8 cellular contexts compared by ENCODE assay signal in the genomic region with DNA sequence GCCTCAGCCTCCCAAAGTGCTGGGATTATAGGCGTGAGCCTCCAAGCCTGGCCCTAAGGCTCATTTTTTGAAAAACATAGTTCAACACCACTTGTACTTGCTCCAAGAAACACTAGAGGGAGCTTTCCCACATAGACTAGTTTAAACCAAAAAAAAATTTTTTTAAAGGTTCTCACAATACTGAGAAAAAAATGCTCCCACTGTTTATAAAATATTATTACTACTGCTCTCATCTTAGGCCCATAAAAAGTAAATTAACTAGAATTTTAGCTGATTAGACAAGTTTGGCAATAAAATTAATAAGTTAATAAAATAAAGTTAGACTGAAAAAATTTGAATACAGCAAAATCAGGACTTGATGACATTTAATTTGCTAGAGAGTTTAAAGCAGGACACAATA.
DNase-seq lines count a peak whose midpoint lies in the region; ATAC-seq and TF ChIP-seq lines count a peak whose summit lies in the region.

No MANE protein-coding gene starts in this region.

- intact Hi-C loops in CD4-positive, alpha-beta T cell (cut with DNase I, micrococcal nuclease), result loop anchor here (2.0 to 5.0 kb wide), 3 partner anchors 105 to 1100 kb away; partner anchors contain the start of gene UCHL3 (in 1 of the 2)
- intact Hi-C loops in body of pancreas (cut with DNase I), result loop anchor here (5.0 kb wide), 2 partner anchors 110 to 170 kb away; partner anchors contain the start of gene TBC1D4
- intact Hi-C loops in testis (cut with DNase I; ENCODE audit: low total_unique reads), result no loop called here

- H3K9me3 Mint-ChIP-seq in CD4-positive, alpha-beta T cell, result no peaks in the 10 kb centered on the region

- no peak overlapping the region for H3K27ac ChIP-seq in CD4-positive, alpha-beta T cell (ENCODE audit: low read depth, low read length)
- H3K27ac ChIP-seq in body of pancreas (peak overlapping the region in 1 of 4 donors; percentile 7), testis (no peak overlapping the region)

- CTCF ChIA-PET in CD4-positive, alpha-beta T cell (lab: Charles Lee), result interaction anchor here (0.7 to 2.3 kb wide), 5 partner anchors 12 to 92 kb away, joined by 3 to 12 read pairs (median 3); no protein-coding TSS in a partner anchor

- WGBS in body of pancreas, 2 donors, result 13 to 21% methylated on average over 1 of the region's 1 CpG
- 35 to 47% methylated on average over 1 of the region's 1 CpG for WGBS in testis, 2 donors

- H3K4me3 Mint-ChIP-seq in CD4-positive, alpha-beta T cell, result no peak overlapping the region

- H3K36me3 Mint-ChIP-seq in CD4-positive, alpha-beta T cell (ENCODE audit: low read depth), result no peaks in the 10 kb centered on the region

- no peaks in the 10 kb centered on the region for H3K27me3 ChIP-seq in CD4-positive, alpha-beta T cell (ENCODE audit: control insufficient read depth, insufficient read depth, low read length)
- H3K27me3 ChIP-seq in body of pancreas (no peaks in the 10 kb centered on the region), kidney epithelial cell (ENCODE audit: control insufficient read depth, insufficient read depth, low read length) (no peaks in the 10 kb centered on the region), testis (no peaks in the 10 kb centered on the region)

- H3K4me3 ChIP-seq in body of pancreas, result no peak overlapping the region
- no peak overlapping the region for H3K4me3 ChIP-seq in kidney epithelial cell (ENCODE audit: low read depth, low read length)
- no peak overlapping the region for H3K4me3 ChIP-seq in testis

- H3K4me1 ChIP-seq in body of pancreas (peaks cover 6% of the 10 kb centered on the region), testis (peaks cover 4% of the 10 kb centered on the region)

- peak; percentile 84 for TF ChIP-seq CTCF in CD4-positive, alpha-beta T cell (IDR thresholded peaks at IDR 0.05)
- TF ChIP-seq CTCF in body of pancreas (IDR thresholded peaks at IDR 0.05) (peak; percentile 42 to 77 (median 75)), kidney epithelial cell (IDR thresholded peaks at IDR 0.05; ENCODE audit: insufficient read depth, low read length, poor library complexity, severe bottlenecking) (peak; percentile 64), testis (IDR thresholded peaks at IDR 0.05) (peak; percentile 46 to 72 (median 53))

- no peak for DNase-seq in CD4-positive, alpha-beta T cell
- DNase-seq in NCI-H2227 treated with DMSO at 0.1 percent for 48 hours (lab: John Stamatoyannopoulos, UW), result peak; percentile 44
- peak in 1 of 4 donors; percentile 43 for DNase-seq in body of pancreas
- DNase-seq in kidney epithelial cell (ENCODE audit: low read depth), result no peak
- no peak for DNase-seq in testis
- no peak for DNase-seq in activated gamma-delta T cell treated with Interleukin-2 at 50 U/mL for 16 hours

- no peaks in the 10 kb centered on the region for H3K27me3 Mint-ChIP-seq in CD4-positive, alpha-beta T cell

- POLR2A ChIA-PET in CD4-positive, alpha-beta T cell (lab: Charles Lee), result interaction anchor here (1.0 kb wide), 1 partner anchor 13 kb away, joined by 3 read pairs; no protein-coding TSS in a partner anchor

- H3K9me3 ChIP-seq in CD4-positive, alpha-beta T cell (ENCODE audit: control insufficient read depth, low read length), result no peaks in the 10 kb centered on the region
- H3K9me3 ChIP-seq in body of pancreas, result no peaks in the 10 kb centered on the region
- H3K9me3 ChIP-seq in testis, result no peaks in the 10 kb centered on the region

- no peak for TF ChIP-seq POLR2A in body of pancreas (IDR thresholded peaks at IDR 0.05)
- no peak for TF ChIP-seq POLR2A in testis (IDR thresholded peaks at IDR 0.05)

- H3K27ac Mint-ChIP-seq in CD4-positive, alpha-beta T cell, result no peak overlapping the region

- ATAC-seq in CD4-positive, alpha-beta T cell (ENCODE audit: poor library complexity), result peak; percentile 85
- ATAC-seq in GM18868 (IDR thresholded peaks at IDR 0.05; ENCODE audit: unreplicated experiment) (peak; percentile 61), HG03066 (IDR thresholded peaks at IDR 0.05; ENCODE audit: low read depth, unreplicated experiment) (peak; percentile 70), body of pancreas (peak; percentile 88)

- no peaks in the 10 kb centered on the region for H3K36me3 ChIP-seq in body of pancreas (replicated peaks in 1 of 2; ENCODE audit: insufficient read depth in 1 of 2, low read depth in 2 of 2)
- no peaks in the 10 kb centered on the region for H3K36me3 ChIP-seq in kidney epithelial cell (ENCODE audit: control insufficient read depth, insufficient read depth, low read length)
- H3K36me3 ChIP-seq in testis (ENCODE audit: low read depth, missing control alignments), result no peaks in the 10 kb centered on the region

- H3K4me1 Mint-ChIP-seq in CD4-positive, alpha-beta T cell (ENCODE audit: low read depth), result no peaks in the 10 kb centered on the region
